ENCODE assay signal across 2 cellular contexts in the genomic region with DNA sequence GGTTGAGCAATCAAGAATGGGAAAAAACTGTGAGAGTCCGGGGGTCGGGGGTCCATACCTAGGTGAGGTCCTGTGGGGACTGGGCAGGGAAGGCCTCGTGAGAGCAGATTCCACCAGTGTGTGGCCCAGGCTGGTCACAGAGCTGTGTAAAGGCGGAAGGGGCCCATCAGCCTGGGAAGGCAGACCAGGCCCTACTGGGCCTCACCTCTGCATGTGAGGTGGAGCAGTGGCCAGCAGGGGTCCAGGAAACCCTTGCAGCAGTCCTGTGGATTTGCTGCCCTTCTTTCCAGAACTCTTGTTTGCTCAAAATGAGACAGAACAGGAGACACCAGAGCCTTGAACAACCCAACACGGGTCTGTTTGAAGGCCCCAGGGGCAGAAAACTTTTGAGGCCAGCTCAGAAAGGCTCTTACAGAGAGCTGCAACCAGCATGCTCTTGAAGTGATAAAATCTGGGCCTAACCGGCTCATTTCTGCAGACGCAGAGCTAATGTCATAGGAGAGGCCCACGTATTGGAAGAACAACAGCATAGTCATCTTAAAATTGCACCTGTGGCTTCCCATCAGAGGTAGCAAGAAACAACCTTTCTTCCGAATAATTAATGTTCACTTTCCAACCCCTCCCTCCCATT.
TF ChIP-seq lines count a peak whose summit lies in the region.

No MANE protein-coding gene starts in this region.

TF ChIP-seq in A549, 52 proteins besides CTCF, POLR2A, EP300 and RAD21:
- TF ChIP-seq CEBPB (IDR thresholded peaks at IDR 0.05), result no peak
- TF ChIP-seq, protein P1, sequence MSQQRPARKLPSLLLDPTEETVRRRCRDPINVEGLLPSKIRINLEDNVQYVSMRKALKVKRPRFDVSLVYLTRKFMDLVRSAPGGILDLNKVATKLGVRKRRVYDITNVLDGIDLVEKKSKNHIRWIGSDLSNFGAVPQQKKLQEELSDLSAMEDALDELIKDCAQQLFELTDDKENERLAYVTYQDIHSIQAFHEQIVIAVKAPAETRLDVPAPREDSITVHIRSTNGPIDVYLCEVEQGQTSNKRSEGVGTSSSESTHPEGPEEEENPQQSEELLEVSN (IDR thresholded peaks at IDR 0.05; ENCODE audit: borderline replicate concordance, low read depth), result no peak
- TF ChIP-seq BHLHE40 (IDR thresholded peaks at IDR 0.05; ENCODE audit: low read depth, low read length), result no peak
- no peak for TF ChIP-seq EHF (CRISPR knock-in tag; IDR thresholded peaks at IDR 0.05)
- TF ChIP-seq NPAS2 (CRISPR knock-in tag; IDR thresholded peaks at IDR 0.05; ENCODE audit: borderline replicate concordance), result no peak
- TF ChIP-seq ZFP36 (IDR thresholded peaks at IDR 0.05; ENCODE audit: borderline replicate concordance, partially characterized antibody), result no peak
- TF ChIP-seq TFCP2L1 (CRISPR knock-in tag; IDR thresholded peaks at IDR 0.05), result no peak
- TF ChIP-seq, protein P2, sequence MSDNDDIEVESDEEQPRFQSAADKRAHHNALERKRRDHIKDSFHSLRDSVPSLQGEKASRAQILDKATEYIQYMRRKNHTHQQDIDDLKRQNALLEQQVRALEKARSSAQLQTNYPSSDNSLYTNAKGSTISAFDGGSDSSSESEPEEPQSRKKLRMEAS (IDR thresholded peaks at IDR 0.05), result no peak
- TF ChIP-seq CHD2 (IDR thresholded peaks at IDR 0.05; ENCODE audit: low read length, partially characterized antibody), result no peak
- TF ChIP-seq PHF8 (IDR thresholded peaks at IDR 0.05; ENCODE audit: borderline replicate concordance, low read depth), result no peak
- no peak for TF ChIP-seq JUNB (IDR thresholded peaks at IDR 0.05)
- no peak for TF ChIP-seq ZNF302 (CRISPR knock-in tag; IDR thresholded peaks at IDR 0.05)
- TF ChIP-seq CHD4 (IDR thresholded peaks at IDR 0.05; ENCODE audit: borderline replicate concordance), result no peak
- no peak for TF ChIP-seq RCOR1 (IDR thresholded peaks at IDR 0.05; ENCODE audit: low read depth, low read length)
- no peak for TF ChIP-seq JUN (IDR thresholded peaks at IDR 0.05)
- TF ChIP-seq, protein P3, sequence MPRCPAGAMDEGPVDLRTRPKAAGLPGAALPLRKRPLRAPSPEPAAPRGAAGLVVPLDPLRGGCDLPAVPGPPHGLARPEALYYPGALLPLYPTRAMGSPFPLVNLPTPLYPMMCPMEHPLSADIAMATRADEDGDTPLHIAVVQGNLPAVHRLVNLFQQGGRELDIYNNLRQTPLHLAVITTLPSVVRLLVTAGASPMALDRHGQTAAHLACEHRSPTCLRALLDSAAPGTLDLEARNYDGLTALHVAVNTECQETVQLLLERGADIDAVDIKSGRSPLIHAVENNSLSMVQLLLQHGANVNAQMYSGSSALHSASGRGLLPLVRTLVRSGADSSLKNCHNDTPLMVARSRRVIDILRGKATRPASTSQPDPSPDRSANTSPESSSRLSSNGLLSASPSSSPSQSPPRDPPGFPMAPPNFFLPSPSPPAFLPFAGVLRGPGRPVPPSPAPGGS (IDR thresholded peaks at IDR 0.05), result no peak
- TF ChIP-seq TP53 (CRISPR knock-in tag; IDR thresholded peaks at IDR 0.05), result no peak
- TF ChIP-seq ZC3H11A (IDR thresholded peaks at IDR 0.05), result no peak
- no peak for TF ChIP-seq ZSCAN20 (CRISPR knock-in tag; IDR thresholded peaks at IDR 0.05)

TF ChIP-seq in HCT116, 20 proteins besides CTCF, POLR2A, EP300 and RAD21:
- TF ChIP-seq CEBPB (IDR thresholded peaks at IDR 0.05; ENCODE audit: low read depth) (no peak), CBX3 (IDR thresholded peaks at IDR 0.05; ENCODE audit: low read depth) (no peak), EGR1 (IDR thresholded peaks at IDR 0.05; ENCODE audit: low read depth) (no peak), SRF (IDR thresholded peaks at IDR 0.05; ENCODE audit: low read depth) (no peak), SIN3A (IDR thresholded peaks at IDR 0.05; ENCODE audit: low read depth) (no peak), EZH2 (IDR thresholded peaks at IDR 0.05) (no peak), TCF7L2 (IDR thresholded peaks at IDR 0.05; ENCODE audit: borderline replicate concordance, extremely low read depth, insufficient read depth, insufficient read length) (no peak), JUND (IDR thresholded peaks at IDR 0.05) (no peak), ELF1 (IDR thresholded peaks at IDR 0.05; ENCODE audit: borderline replicate concordance, low read depth) (no peak), YY1 (IDR thresholded peaks at IDR 0.05; ENCODE audit: extremely low read depth, insufficient replicate concordance, low read depth, low read length) (no peak), SP1 (IDR thresholded peaks at IDR 0.05; ENCODE audit: low read depth) (no peak), POLR2AphosphoS5 (IDR thresholded peaks at IDR 0.05; ENCODE audit: low read depth, low read length) (no peak), ZFX (IDR thresholded peaks at IDR 0.05) (no peak), ZNF274 (IDR thresholded peaks at IDR 0.05; ENCODE audit: low read depth, low read length) (no peak)
- TF ChIP-seq, protein P4, sequence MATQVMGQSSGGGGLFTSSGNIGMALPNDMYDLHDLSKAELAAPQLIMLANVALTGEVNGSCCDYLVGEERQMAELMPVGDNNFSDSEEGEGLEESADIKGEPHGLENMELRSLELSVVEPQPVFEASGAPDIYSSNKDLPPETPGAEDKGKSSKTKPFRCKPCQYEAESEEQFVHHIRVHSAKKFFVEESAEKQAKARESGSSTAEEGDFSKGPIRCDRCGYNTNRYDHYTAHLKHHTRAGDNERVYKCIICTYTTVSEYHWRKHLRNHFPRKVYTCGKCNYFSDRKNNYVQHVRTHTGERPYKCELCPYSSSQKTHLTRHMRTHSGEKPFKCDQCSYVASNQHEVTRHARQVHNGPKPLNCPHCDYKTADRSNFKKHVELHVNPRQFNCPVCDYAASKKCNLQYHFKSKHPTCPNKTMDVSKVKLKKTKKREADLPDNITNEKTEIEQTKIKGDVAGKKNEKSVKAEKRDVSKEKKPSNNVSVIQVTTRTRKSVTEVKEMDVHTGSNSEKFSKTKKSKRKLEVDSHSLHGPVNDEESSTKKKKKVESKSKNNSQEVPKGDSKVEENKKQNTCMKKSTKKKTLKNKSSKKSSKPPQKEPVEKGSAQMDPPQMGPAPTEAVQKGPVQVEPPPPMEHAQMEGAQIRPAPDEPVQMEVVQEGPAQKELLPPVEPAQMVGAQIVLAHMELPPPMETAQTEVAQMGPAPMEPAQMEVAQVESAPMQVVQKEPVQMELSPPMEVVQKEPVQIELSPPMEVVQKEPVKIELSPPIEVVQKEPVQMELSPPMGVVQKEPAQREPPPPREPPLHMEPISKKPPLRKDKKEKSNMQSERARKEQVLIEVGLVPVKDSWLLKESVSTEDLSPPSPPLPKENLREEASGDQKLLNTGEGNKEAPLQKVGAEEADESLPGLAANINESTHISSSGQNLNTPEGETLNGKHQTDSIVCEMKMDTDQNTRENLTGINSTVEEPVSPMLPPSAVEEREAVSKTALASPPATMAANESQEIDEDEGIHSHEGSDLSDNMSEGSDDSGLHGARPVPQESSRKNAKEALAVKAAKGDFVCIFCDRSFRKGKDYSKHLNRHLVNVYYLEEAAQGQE (IDR thresholded peaks at IDR 0.05; ENCODE audit: low read depth), result no peak
- TF ChIP-seq, protein P2 (IDR thresholded peaks at IDR 0.05), result no peak
- TF ChIP-seq, protein P5, sequence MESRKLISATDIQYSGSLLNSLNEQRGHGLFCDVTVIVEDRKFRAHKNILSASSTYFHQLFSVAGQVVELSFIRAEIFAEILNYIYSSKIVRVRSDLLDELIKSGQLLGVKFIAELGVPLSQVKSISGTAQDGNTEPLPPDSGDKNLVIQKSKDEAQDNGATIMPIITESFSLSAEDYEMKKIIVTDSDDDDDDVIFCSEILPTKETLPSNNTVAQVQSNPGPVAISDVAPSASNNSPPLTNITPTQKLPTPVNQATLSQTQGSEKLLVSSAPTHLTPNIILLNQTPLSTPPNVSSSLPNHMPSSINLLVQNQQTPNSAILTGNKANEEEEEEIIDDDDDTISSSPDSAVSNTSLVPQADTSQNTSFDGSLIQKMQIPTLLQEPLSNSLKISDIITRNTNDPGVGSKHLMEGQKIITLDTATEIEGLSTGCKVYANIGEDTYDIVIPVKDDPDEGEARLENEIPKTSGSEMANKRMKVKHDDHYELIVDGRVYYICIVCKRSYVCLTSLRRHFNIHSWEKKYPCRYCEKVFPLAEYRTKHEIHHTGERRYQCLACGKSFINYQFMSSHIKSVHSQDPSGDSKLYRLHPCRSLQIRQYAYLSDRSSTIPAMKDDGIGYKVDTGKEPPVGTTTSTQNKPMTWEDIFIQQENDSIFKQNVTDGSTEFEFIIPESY (IDR thresholded peaks at IDR 0.05; ENCODE audit: extremely low read depth, insufficient replicate concordance, low read length), result no peak
- TF ChIP-seq, protein P6, sequence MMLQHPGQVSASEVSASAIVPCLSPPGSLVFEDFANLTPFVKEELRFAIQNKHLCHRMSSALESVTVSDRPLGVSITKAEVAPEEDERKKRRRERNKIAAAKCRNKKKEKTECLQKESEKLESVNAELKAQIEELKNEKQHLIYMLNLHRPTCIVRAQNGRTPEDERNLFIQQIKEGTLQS (IDR thresholded peaks at IDR 0.05), result no peak
